10 cellular contexts compared by ENCODE assay signal in genomic region chr13:57044910-57045309, GRCh38.
"Had no signal": no experiment of that assay in that cellular context is flagged by ENCODE, and none has a peak within 500 bp of the region (broad histone marks: within the 10 kb centered on the region; RNA-seq: fewer than 3 reads in every experiment).

No MANE protein-coding gene starts in this region.

- H3K4me2 ChIP-seq: GM23338 had no signal

- H3K9me3 ChIP-seq: HAP-1 had no signal

- H2AFZ ChIP-seq: GM23248, GM23338 had no signal

- H3K9ac ChIP-seq: GM23248 had no signal

- DNase-seq: GM23248, GOT3, H7, H9, HCEC 1CT, HFFc6 had no signal

- ATAC-seq: GM23338, HCT116 had no signal

- H3K36me3 ChIP-seq: HAP-1 had no signal

- FAIRE-seq: H1 had no signal

- H3K27ac ChIP-seq: GM23248 had no signal

- H3K4me3 ChIP-seq: GM23248, GM23338, HAP-1 had no signal
